Comparison of ENCODE assay signal across 12 cellular contexts in the genomic region with DNA sequence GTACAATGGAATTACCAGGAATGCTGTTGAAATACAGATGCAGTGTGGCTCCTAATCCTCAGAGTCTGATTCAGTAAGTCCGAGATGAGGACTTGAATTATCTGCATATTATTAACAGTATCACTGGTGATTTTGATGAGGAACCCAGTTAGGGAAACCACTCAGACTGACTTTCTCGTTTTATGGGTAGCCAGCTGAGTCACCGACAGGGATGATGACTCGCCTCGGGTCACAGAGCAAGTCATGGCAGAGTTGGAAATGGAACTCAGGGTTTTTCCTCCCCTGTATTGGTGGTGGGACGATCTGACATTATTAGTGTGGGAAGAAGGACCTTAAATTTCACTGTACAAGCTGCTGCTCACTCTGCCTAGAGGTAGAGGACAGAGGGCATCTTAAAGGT. TPM values are rescaled to one million over a fixed set of nuclear protein-coding genes. Genes with fewer than 3 reads are reported as not detected.
A peak's percentile ranks its signal among the peaks of the same experiment; 100 is the strongest.
DNase-seq lines count a peak whose midpoint lies in the region; ATAC-seq, FAIRE-seq and TF ChIP-seq lines count a peak whose summit lies in the region.
"Had no signal": no experiment of that assay in that cellular context is flagged by ENCODE, and none has a peak within 500 bp of the region (broad histone marks: within the 10 kb centered on the region; RNA-seq: fewer than 3 reads in every experiment).

No MANE protein-coding gene starts in this region.

- H3K27me3 ChIP-seq in cardiac muscle cell, result no peaks in the 10 kb centered on the region

- FAIRE-seq in kidney (lab: Jason Lieb, UNC), result no peak

- H3K27ac ChIP-seq in cardiac muscle cell (peak overlapping the region; percentile 90), kidney (ENCODE audit: low read depth in 2 of 2, low read length in 2 of 2) (no peak overlapping the region)

- no peaks in the 10 kb centered on the region for H3K36me3 ChIP-seq in cardiac muscle cell
- H3K36me3 ChIP-seq in kidney (ENCODE audit: control insufficient read depth in 1 of 2, insufficient read depth in 2 of 2, low read length in 2 of 2), result no peaks in the 10 kb centered on the region

- DNase-seq in cardiac muscle cell (ENCODE audit: low read depth in 1 of 2, low spot score in 1 of 2), result no peak
- no peak for DNase-seq in Right ventricle myocardium inferior (ENCODE audit: missing footprints)
- DNase-seq in T1000 (lab: John Stamatoyannopoulos, UW), result peak; percentile 25
- peak; percentile 28 for DNase-seq in fibroblast of peridontal ligament (ENCODE audit: extremely low read depth)
- peak; percentile 9 for DNase-seq in stimulated activated naive CD8-positive, alpha-beta T cell treated with anti-CD3 and anti-CD28 coated beads, Interleukin-15, Interleukin-2, amounts not matched to agents 100 U/mL and 50 U/mL, for 24 hours
- DNase-seq in GOT3 (lab: John Stamatoyannopoulos, UW), result no peak
- DNase-seq in kidney, result no peak
- DNase-seq: activated CD4-positive, alpha-beta T cell treated with anti-CD3 and anti-CD28 coated beads, Interleukin-2, amount 10 ng/mL, durations not matched to agents 24 days and 14 days; CD4-positive, alpha-beta T cell; mesendoderm; SHP77 treated with DMSO at 0.1 percent for 48 hours had no signal

- intact Hi-C loops in Right ventricle myocardium inferior (cut with DNase I), result no loop called here
- intact Hi-C loops in kidney (cut with DNase I), result loop anchor here (5.0 kb wide), 1 partner anchor 253 kb away; no protein-coding TSS in a partner anchor

- no peaks in the 10 kb centered on the region for H3K9me3 ChIP-seq in cardiac muscle cell (ENCODE audit: low read depth)
- H3K9me3 ChIP-seq in kidney (ENCODE audit: control insufficient read depth in 1 of 2, low read length in 2 of 2), result no peaks in the 10 kb centered on the region

- peaks cover 37% of the 10 kb centered on the region for H3K4me1 ChIP-seq in cardiac muscle cell (ENCODE audit: low read depth)
- no peaks in the 10 kb centered on the region for H3K4me1 ChIP-seq in kidney (ENCODE audit: control insufficient read depth in 1 of 2, insufficient read depth in 1 of 2, low read depth in 1 of 2, low read length in 2 of 2)

- TF ChIP-seq CTCF in cardiac muscle cell (IDR thresholded peaks at IDR 0.05; ENCODE audit: low read depth, low read length) (no peak), kidney (IDR thresholded peaks at IDR 0.05; ENCODE audit: borderline replicate concordance, extremely low read depth, insufficient read depth) (no peak)

- H3K9ac ChIP-seq in kidney (ENCODE audit: low read length in 2 of 2), result no peak overlapping the region

- H3K4me3 ChIP-seq in cardiac muscle cell (no peak overlapping the region), kidney (ENCODE audit: low read length in 2 of 2) (no peak overlapping the region)

- ATAC-seq in Right ventricle myocardium inferior, result no peak
- no peak for ATAC-seq in stimulated activated naive CD8-positive, alpha-beta T cell treated with anti-CD3 and anti-CD28 coated beads, Interleukin-15, Interleukin-2, amounts not matched to agents 100 U/mL and 50 U/mL, for 24 hours
- ATAC-seq in GM21528 (IDR thresholded peaks at IDR 0.05; ENCODE audit: low FRiP score, unreplicated experiment), result no peak

RNA-seq across cellular contexts. Expression of a gene that starts 51.3 kb away (rescaled TPM):
- 0.74 and 1.4 TPM in 2 replicates for total RNA-seq in cardiac muscle cell
- polyA plus RNA-seq in cardiac muscle cell, result 0.39 and 0.88 TPM in 2 replicates
- 0.38 TPM for total RNA-seq in Right ventricle myocardium inferior
- total RNA-seq in kidney, result not detected
- not detected for polyA plus RNA-seq in kidney (ENCODE audit: insufficient read depth, low read depth, low replicate concordance)
- total RNA-seq: activated CD4-positive, alpha-beta T cell treated with anti-CD3 and anti-CD28 coated beads, Interleukin-2, amount 10 ng/mL, durations not matched to agents 24 days and 14 days; CD4-positive, alpha-beta T cell had no signal

Comparison
In these comparisons a context has a peak if more than half of its experiments do, and no peak if none do; other contexts are left out.
1. DNase-seq: peak in T1000 (single experiment), fibroblast of peridontal ligament (single experiment) and stimulated activated naive CD8-positive, alpha-beta T cell treated with anti-CD3 and anti-CD28 coated beads, Interleukin-15, Interleukin-2, amounts not matched to agents 100 U/mL and 50 U/mL, for 24 hours (single experiment); none in cardiac muscle cell (0 of 2), Right ventricle myocardium inferior (single experiment), GOT3 (single experiment) and kidney (single experiment).